Comparison of ENCODE assay signal across 11 cellular contexts in the genomic region with DNA sequence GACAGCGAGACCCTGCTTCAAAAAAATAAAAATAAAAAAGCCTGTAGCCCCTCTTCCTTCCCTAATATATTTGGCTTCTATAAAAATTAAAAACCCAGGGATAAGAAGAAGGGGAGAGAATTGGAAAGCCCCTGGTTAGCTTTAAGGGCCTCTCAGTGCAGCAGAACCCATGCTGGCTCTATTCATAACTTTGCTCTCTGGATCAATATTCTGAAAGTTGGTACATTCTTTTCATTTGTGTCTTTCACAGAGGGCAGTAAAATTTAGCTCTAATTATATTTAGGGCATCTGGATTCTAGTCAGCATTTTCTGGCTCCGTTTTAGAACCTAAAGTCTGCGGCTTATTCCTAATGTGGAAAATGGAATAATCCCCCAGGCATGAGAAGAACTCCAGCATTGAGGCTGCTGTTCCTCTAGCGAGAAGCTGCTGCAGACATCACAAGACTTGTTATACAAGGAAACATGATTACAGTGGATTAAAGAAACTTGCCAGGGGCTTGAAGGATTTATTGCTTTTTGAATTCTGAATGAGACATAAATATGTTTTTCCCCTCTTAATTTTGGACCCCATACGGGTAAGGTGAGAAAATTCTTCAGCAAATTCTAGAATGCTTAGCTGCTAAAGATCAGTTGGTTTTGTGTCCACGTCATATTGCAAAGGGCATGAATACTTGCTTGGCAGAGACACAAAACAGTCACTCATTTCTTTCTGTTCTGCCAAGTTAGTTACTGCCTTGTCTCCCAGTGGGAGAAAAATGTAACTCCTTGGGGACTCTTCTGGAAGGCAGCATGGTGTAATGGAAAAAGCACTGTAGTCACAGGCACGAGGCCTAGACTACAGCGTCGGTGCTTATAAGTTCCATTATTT.
DNase-seq lines count a peak whose midpoint lies in the region; ATAC-seq and TF ChIP-seq lines count a peak whose summit lies in the region.
"Had no signal": no experiment of that assay in that cellular context is flagged by ENCODE, and none has a peak within 500 bp of the region (broad histone marks: within the 10 kb centered on the region; RNA-seq: fewer than 3 reads in every experiment).

No MANE protein-coding gene starts in this region.

- H3K27me3 ChIP-seq in thyroid gland, result no peaks in the 10 kb centered on the region

- H3K4me3 Mint-ChIP-seq in T-helper 17 cell, result no peak overlapping the region

- TF ChIP-seq CTCF in thyroid gland (IDR thresholded peaks at IDR 0.05), result no peak

- no peaks in the 10 kb centered on the region for H3K27me3 Mint-ChIP-seq in T-helper 17 cell

- no peak for TF ChIP-seq POLR2A in thyroid gland (IDR thresholded peaks at IDR 0.05)

- intact Hi-C loops in thyroid gland (cut with DNase I), result no loop called here

- DNase-seq in NCI-H69 (lab: John Stamatoyannopoulos, UW), result peak; percentile 21
- peak; percentile 66 for DNase-seq in epidermal melanocyte (ENCODE audit: insufficient read length, low spot score)
- peak; percentile 24 for DNase-seq in midbrain (lab: John Stamatoyannopoulos, UW)
- no peak for DNase-seq in thyroid gland
- DNase-seq in iPS-NIHi7 (ENCODE audit: extremely low spot score), result no peak
- DNase-seq in NCI-H1105 (lab: John Stamatoyannopoulos, UW), result no peak
- no peak for DNase-seq in T-helper 17 cell
- DNase-seq in stimulated activated CD4-positive, alpha-beta T cell treated with anti-CD3 and anti-CD28 coated beads, Interleukin-12 subunit alpha, Interleukin-12 subunit beta, amount 100 ng/mL, for 4 hours, result no peak
- DNase-seq: head of caudate nucleus, NCI-H187 treated with DMSO at 0.1 percent for 48 hours, T-helper 2 cell had no signal

- no peak overlapping the region for H3K4me3 ChIP-seq in thyroid gland (replicated peaks in 1 of 3)

- 74 to 84% methylated on average over 9 of the region's 9 CpGs for WGBS in thyroid gland, 2 donors

- H3K4me1 ChIP-seq in thyroid gland, result peaks cover 0 to 6% of the 10 kb centered on the region in 2 donors

- no peak for ATAC-seq in T-helper 17 cell

- no peaks in the 10 kb centered on the region for H3K36me3 ChIP-seq in thyroid gland

- H3K36me3 Mint-ChIP-seq in T-helper 17 cell (ENCODE audit: low read depth), result no peaks in the 10 kb centered on the region

- no peaks in the 10 kb centered on the region for H3K4me1 Mint-ChIP-seq in T-helper 17 cell

- no peak overlapping the region for H3K27ac Mint-ChIP-seq in T-helper 17 cell

- peak overlapping the region in 2 of 3 donors; percentile 2 to 43 for H3K27ac ChIP-seq in thyroid gland

- H3K9me3 ChIP-seq in thyroid gland (no peaks in the 10 kb centered on the region), T-helper 17 cell (ENCODE audit: control insufficient read depth, low read length, poor library complexity, severe bottlenecking) (no peaks in the 10 kb centered on the region)

Comparison
In these comparisons a context has a peak if more than half of its experiments do, and no peak if none do; other contexts are left out.
1. DNase-seq: peak in NCI-H69 (single experiment), epidermal melanocyte (single experiment) and midbrain (single experiment); none in thyroid gland (0 of 2), iPS-NIHi7 (single experiment), NCI-H1105 (single experiment), T-helper 17 cell (0 of 3) and stimulated activated CD4-positive, alpha-beta T cell treated with anti-CD3 and anti-CD28 coated beads, Interleukin-12 subunit alpha, Interleukin-12 subunit beta, amount 100 ng/mL, for 4 hours (single experiment).